ENCODE assay signal across 15 cellular contexts in the genomic region with DNA sequence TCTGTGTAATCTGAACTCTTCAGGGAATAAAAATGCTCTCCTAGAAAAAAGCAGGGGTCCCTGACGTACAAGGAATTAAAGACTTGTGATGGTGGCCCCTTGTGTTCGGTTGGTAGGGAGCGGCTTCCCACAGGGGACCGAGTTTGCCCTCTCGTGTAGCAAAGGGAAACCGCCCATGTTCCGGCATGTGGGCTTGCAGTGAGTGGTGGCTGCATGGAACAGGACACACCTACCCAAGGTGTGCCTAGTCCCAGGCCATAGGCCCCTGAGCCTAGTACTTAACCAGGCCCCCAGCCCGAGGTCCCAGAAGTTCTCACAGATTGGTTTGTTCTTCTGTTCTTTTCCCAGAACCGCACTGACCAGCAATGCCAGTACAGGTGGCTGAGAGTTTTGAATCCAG. TPM values are rescaled to one million over a fixed set of nuclear protein-coding genes. Genes with fewer than 3 reads are reported as not detected.
DNase-seq lines count a peak whose midpoint lies in the region; ATAC-seq lines count a peak whose summit lies in the region.
"Had no signal": no experiment of that assay in that cellular context is flagged by ENCODE, and none has a peak within 500 bp of the region (broad histone marks: within the 10 kb centered on the region; RNA-seq: fewer than 3 reads in every experiment).

No MANE protein-coding gene starts in this region.

- H3K9ac ChIP-seq in BLaER1 treated with 17β-estradiol and CSF1 and Interleukin-3, amounts not matched to agents 10 nM and 100 nM = peak overlapping the region in 4 of 11 experiments; percentile 45 to 82 (median 75); a peak in 8 of 22 replicates
- peak overlapping the region; percentile 40 for H3K9ac ChIP-seq in Karpas-422 (ENCODE audit: low read length)

- peak overlapping the region in 2 of 10 experiments; percentile 31 to 49; a peak in 2 of 20 replicates for H3K4me3 ChIP-seq in BLaER1 treated with 17β-estradiol and CSF1 and Interleukin-3, amounts not matched to agents 10 nM and 100 nM
- H3K4me3 ChIP-seq in Karpas-422 (ENCODE audit: low read length) = peak overlapping the region; percentile 39; the same call in 1 of the 2 replicates
- H3K4me3 ChIP-seq in effector memory CD4-positive, alpha-beta T cell (ENCODE audit: insufficient read depth, low read depth, low read length, poor library complexity, severe bottlenecking) = no peak overlapping the region
- H3K4me3 ChIP-seq: colonic mucosa, left lung had no signal

- no peaks in the 10 kb centered on the region for H3K9me3 ChIP-seq in BLaER1 treated with 17β-estradiol and CSF1 and Interleukin-3, amounts not matched to agents 10 nM and 100 nM (replicated peaks in 1 of 11)
- no peaks in the 10 kb centered on the region for H3K9me3 ChIP-seq in Karpas-422 (ENCODE audit: low read length)
- H3K9me3 ChIP-seq in effector memory CD4-positive, alpha-beta T cell (ENCODE audit: control insufficient read depth, low read length) = no peaks in the 10 kb centered on the region
- H3K9me3 ChIP-seq: colonic mucosa, left lung had no signal

- H3K27me3 ChIP-seq in BLaER1 treated with 17β-estradiol and CSF1 and Interleukin-3, amounts not matched to agents 10 nM and 100 nM = no peaks in the 10 kb centered on the region
- H3K27me3 ChIP-seq in Karpas-422 (ENCODE audit: low read length) = no peaks in the 10 kb centered on the region
- H3K27me3 ChIP-seq in effector memory CD4-positive, alpha-beta T cell (replicated peaks; ENCODE audit: control insufficient read depth, insufficient read depth, low read length, poor library complexity, severe bottlenecking) = no peaks in the 10 kb centered on the region
- H3K27me3 ChIP-seq: colonic mucosa, foreskin keratinocyte, left lung had no signal

- H2AFZ ChIP-seq in Karpas-422 (ENCODE audit: low read length) = no peak overlapping the region

- H3K4me1 ChIP-seq in BLaER1 treated with 17β-estradiol and CSF1 and Interleukin-3, amounts not matched to agents 10 nM and 100 nM = peaks cover 11 to 41% (median 32%) of the 10 kb centered on the region in 10 experiments
- H3K4me1 ChIP-seq in Karpas-422 (ENCODE audit: low read length) = peaks cover 39% of the 10 kb centered on the region
- no peaks in the 10 kb centered on the region for H3K4me1 ChIP-seq in effector memory CD4-positive, alpha-beta T cell (ENCODE audit: control insufficient read depth, insufficient read depth, low read length, poor library complexity, severe bottlenecking)
- H3K4me1 ChIP-seq: colonic mucosa, foreskin keratinocyte, left lung had no signal

- no peaks in the 10 kb centered on the region for H3K9me2 ChIP-seq in Karpas-422 (replicated peaks; ENCODE audit: insufficient read depth, low read length)

- peaks cover 21% of the 10 kb centered on the region for H3K79me2 ChIP-seq in Karpas-422 (ENCODE audit: low read length)

- peak overlapping the region in 7 of 11 experiments; percentile 19 to 91 (median 58); a peak in 11 of 22 replicates for H3K27ac ChIP-seq in BLaER1 treated with 17β-estradiol and CSF1 and Interleukin-3, amounts not matched to agents 10 nM and 100 nM
- peak overlapping the region; percentile 96 for H3K27ac ChIP-seq in Karpas-422 (ENCODE audit: low read length)
- H3K27ac ChIP-seq in effector memory CD4-positive, alpha-beta T cell (ENCODE audit: insufficient read depth, low read length, poor library complexity, severe bottlenecking) = no peak overlapping the region
- H3K27ac ChIP-seq: colonic mucosa, foreskin keratinocyte, left lung had no signal

- H3K36me3 ChIP-seq in BLaER1 treated with 17β-estradiol and CSF1 and Interleukin-3, amounts not matched to agents 10 nM and 100 nM = peaks cover 0 to 92% (median 64%) of the 10 kb centered on the region in 11 experiments; a peak in 20 of 22 replicates
- peaks cover 14% of the 10 kb centered on the region for H3K36me3 ChIP-seq in Karpas-422 (ENCODE audit: insufficient read depth, low read length)
- no peaks in the 10 kb centered on the region for H3K36me3 ChIP-seq in effector memory CD4-positive, alpha-beta T cell (ENCODE audit: control insufficient read depth, insufficient read depth, low read length)
- H3K36me3 ChIP-seq: colonic mucosa, left lung had no signal

- no peak for DNase-seq in Karpas-422
- no peak for DNase-seq in activated effector memory CD4-positive, alpha-beta T cell treated with Interleukin-2 at 50 U/mL for 16 hours
- no peak for DNase-seq in activated naive CD4-positive, alpha-beta T cell treated with anti-CD3 and anti-CD28 coated beads, Interleukin-2, amount 50 U/mL, for 16 hours
- no peak for DNase-seq in effector memory CD4-positive, alpha-beta T cell
- no peak for DNase-seq in stimulated activated CD8-positive, alpha-beta memory T cell treated with anti-CD3 and anti-CD28 coated beads, Interleukin-4, amount 100 ng/mL, for 48 hours
- DNase-seq: activated effector memory CD4-positive, alpha-beta T cell treated with anti-CD3 and anti-CD28 coated beads, Interleukin-2, amount 50 U/mL, for 16 hours; colonic mucosa; foreskin keratinocyte; KG1; NCI-H2227 treated with DMSO at 0.1 percent for 48 hours; SHP77 treated with DMSO at 0.1 percent for 48 hours had no signal

- ATAC-seq in GM19463 (IDR thresholded peaks at IDR 0.05; ENCODE audit: unreplicated experiment) = peak; percentile 19
- peak; percentile 45 for ATAC-seq in HG02943 (IDR thresholded peaks at IDR 0.05; ENCODE audit: low read depth, unreplicated experiment)
- ATAC-seq: foreskin keratinocyte had no signal

- H4K20me1 ChIP-seq in BLaER1 treated with 17β-estradiol and CSF1 and Interleukin-3, amounts not matched to agents 10 nM and 100 nM = peaks cover 0 to 62% (median 45%) of the 10 kb centered on the region in 11 experiments; a peak in 12 of 22 replicates
- H4K20me1 ChIP-seq in Karpas-422 (ENCODE audit: insufficient read depth, low read depth, low read length) = no peaks in the 10 kb centered on the region

- peak overlapping the region; percentile 52 to 96 (median 74) for H3K4me2 ChIP-seq in BLaER1 treated with 17β-estradiol and CSF1 and Interleukin-3, amounts not matched to agents 10 nM and 100 nM
- H3K4me2 ChIP-seq in Karpas-422 (ENCODE audit: low read depth, low read length, poor library complexity, severe bottlenecking) = peak overlapping the region; percentile 65

RNA-seq across cellular contexts. Expression of a gene that starts 15.5 kb away (rescaled TPM):
- 18.2 and 30.8 TPM in 2 replicates for total RNA-seq in Karpas-422 (2014; rRNA removed; shearing (Covaris generic); ENCODE audit: low replicate concordance)

RNA-seq across cellular contexts. Expression of a gene that starts 44.4 kb away (rescaled TPM):
- total RNA-seq in Karpas-422 (2014; rRNA removed; shearing (Covaris generic); ENCODE audit: low replicate concordance) = not detected in 2 replicates
- total RNA-seq: colonic mucosa, foreskin keratinocyte, left lung had no signal
